21 cellular contexts compared by ENCODE assay signal in genomic region chr10:133217800-133218589, GRCh38. TPM values are rescaled to one million over a fixed set of nuclear protein-coding genes. Genes with fewer than 3 reads are reported as not detected.
"Had no signal": no experiment of that assay in that cellular context is flagged by ENCODE, and none has a peak within 500 bp of the region (broad histone marks: within the 10 kb centered on the region; RNA-seq: fewer than 3 reads in every experiment).

No MANE protein-coding gene starts in this region.

- H3K27me3 ChIP-seq: SJCRH30 had no signal

- FAIRE-seq: HepG2, RCC 7860 had no signal

- ATAC-seq: HepG2 had no signal

- H3K4me3 ChIP-seq: SJCRH30 had no signal

- DNase-seq: IMR-90, NCI-H1092, NCI-H1105 treated with DMSO at 0.1 percent for 48 hours, NCI-H1417 treated with DMSO at 0.1 percent for 48 hours, NCI-H146, NCI-H1694 treated with DMSO at 0.1 percent for 48 hours, NCI-H1930, NCI-H2081, NCI-H2107, NCI-H2227 treated with DMSO at 0.1 percent for 48 hours, NCI-H524, NCI-H526 treated with DMSO at 0.1 percent for 48 hours, NCI-H774, SHP77, SJCRH30 had no signal

- H3K9me3 ChIP-seq: SJCRH30 had no signal

- H3K27ac ChIP-seq: SJCRH30 had no signal

- H3K36me3 ChIP-seq: SJCRH30 had no signal

- H3K4me1 ChIP-seq: SJCRH30 had no signal

RNA-seq across cellular contexts. Expression of gene UTF1, which starts 12.0 kb away (rescaled TPM):
- total RNA-seq: HepG2, HT1080, IMR-90, LHCN-M2, MCF 10A, NCI-H460, SJCRH30 had no signal
- polyA plus RNA-seq: HepG2, IMR-90 had no signal

RNA-seq across cellular contexts. Expression of gene VENTX, which starts 19.7 kb away (rescaled TPM):
- total RNA-seq: HepG2, IMR-90, LHCN-M2, MCF 10A, NCI-H460 had no signal
- polyA plus RNA-seq: HepG2, IMR-90 had no signal

RNA-seq across cellular contexts. Expression of gene KNDC1, which starts 58.0 kb away (rescaled TPM):
- total RNA-seq: HepG2, HT1080 had no signal
